16 cellular contexts compared by ENCODE assay signal in the genomic region with DNA sequence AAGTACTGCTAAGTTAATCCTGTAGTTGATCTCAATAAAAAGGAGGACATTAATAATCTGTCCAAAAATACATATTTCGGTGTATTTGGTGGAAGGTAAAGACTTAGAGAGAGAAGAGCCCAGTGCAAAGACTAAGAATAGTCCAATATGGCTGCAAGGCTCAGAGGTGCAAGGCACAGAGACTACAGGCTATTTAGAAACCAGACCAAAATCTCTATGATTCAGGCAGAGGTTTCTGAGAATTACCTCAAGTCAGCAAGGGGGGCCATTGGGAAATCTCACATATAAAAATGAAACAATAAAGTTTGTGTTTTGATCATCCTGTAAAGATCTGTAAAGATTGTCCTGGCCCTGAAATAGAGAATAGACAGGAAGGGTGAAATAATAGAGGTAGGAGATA.
DNase-seq lines count a peak whose midpoint lies in the region; ATAC-seq lines count a peak whose summit lies in the region.
"Had no signal": no experiment of that assay in that cellular context is flagged by ENCODE, and none has a peak within 500 bp of the region (broad histone marks: within the 10 kb centered on the region; RNA-seq: fewer than 3 reads in every experiment).

No MANE protein-coding gene starts in this region.

- H3K27ac ChIP-seq in KOPT-K1 (ENCODE audit: low read depth, low read length, poor library complexity, severe bottlenecking) = peak overlapping the region; percentile 8
- H3K27ac ChIP-seq: KMS-11 had no signal

- DNase-seq in activated naive CD4-positive, alpha-beta T cell (lab: John Stamatoyannopoulos, UW) = no peak
- DNase-seq in NCI-H1694 treated with DMSO at 0.1 percent for 48 hours (lab: John Stamatoyannopoulos, UW) = no peak
- DNase-seq: COR-L47, MG63, NCI-H1092 treated with DMSO at 0.1 percent for 48 hours, NCI-H187 treated with DMSO at 0.1 percent for 48 hours, NCI-H2171, NCI-H774 had no signal

- peaks cover 46% of the 10 kb centered on the region for H3K36me3 Mint-ChIP-seq in activated naive CD4-positive, alpha-beta T cell treated with anti-CD3 and anti-CD28 coated beads, Interleukin-2, amount 50 U/mL, for 24 hours
- H3K36me3 Mint-ChIP-seq in activated naive CD8-positive, alpha-beta T cell = peaks cover 43% of the 10 kb centered on the region
- peaks cover 36% of the 10 kb centered on the region for H3K36me3 Mint-ChIP-seq in stimulated activated naive CD8-positive, alpha-beta T cell treated with anti-CD3 and anti-CD28 coated beads, Interleukin-15, Interleukin-2, amounts not matched to agents 100 ng/mL and 50 ng/mL, for 24 hours (ENCODE audit: low read depth)

- H3K27ac Mint-ChIP-seq in activated naive CD4-positive, alpha-beta T cell treated with anti-CD3 and anti-CD28 coated beads, Interleukin-2, amount 50 U/mL, for 24 hours = peak overlapping the region; percentile 99
- peak overlapping the region; percentile 97 for H3K27ac Mint-ChIP-seq in activated naive CD8-positive, alpha-beta T cell
- peak overlapping the region; percentile 58 for H3K27ac Mint-ChIP-seq in stimulated activated naive CD8-positive, alpha-beta T cell treated with anti-CD3 and anti-CD28 coated beads, Interleukin-15, Interleukin-2, amounts not matched to agents 100 ng/mL and 50 ng/mL, for 24 hours

- H3K9me3 ChIP-seq in KOPT-K1 (ENCODE audit: insufficient read depth, low read length, poor library complexity, severe bottlenecking) = no peaks in the 10 kb centered on the region
- H3K9me3 ChIP-seq: MG63 had no signal

- H3K27me3 Mint-ChIP-seq in activated naive CD4-positive, alpha-beta T cell treated with anti-CD3 and anti-CD28 coated beads, Interleukin-2, amount 50 U/mL, for 24 hours = no peaks in the 10 kb centered on the region
- H3K27me3 Mint-ChIP-seq in activated naive CD8-positive, alpha-beta T cell = no peaks in the 10 kb centered on the region
- no peaks in the 10 kb centered on the region for H3K27me3 Mint-ChIP-seq in stimulated activated naive CD8-positive, alpha-beta T cell treated with anti-CD3 and anti-CD28 coated beads, Interleukin-15, Interleukin-2, amounts not matched to agents 100 ng/mL and 50 ng/mL, for 24 hours

- peak overlapping the region; percentile 60 for H3K4me3 Mint-ChIP-seq in activated naive CD4-positive, alpha-beta T cell treated with anti-CD3 and anti-CD28 coated beads, Interleukin-2, amount 50 U/mL, for 24 hours
- peak overlapping the region; percentile 71 for H3K4me3 Mint-ChIP-seq in activated naive CD8-positive, alpha-beta T cell
- H3K4me3 Mint-ChIP-seq in stimulated activated naive CD8-positive, alpha-beta T cell treated with anti-CD3 and anti-CD28 coated beads, Interleukin-15, Interleukin-2, amounts not matched to agents 100 ng/mL and 50 ng/mL, for 24 hours = peak overlapping the region; percentile 1

- ATAC-seq in GM18873 (IDR thresholded peaks at IDR 0.05; ENCODE audit: low FRiP score, unreplicated experiment) = no peak
- ATAC-seq: GM12878, HepG2 had no signal

- peaks cover 64% of the 10 kb centered on the region for H3K36me3 ChIP-seq in KOPT-K1 (ENCODE audit: insufficient read depth, low read length)
- H3K36me3 ChIP-seq: MG63 had no signal

- peaks cover 23% of the 10 kb centered on the region for H3K9me3 Mint-ChIP-seq in activated naive CD4-positive, alpha-beta T cell treated with anti-CD3 and anti-CD28 coated beads, Interleukin-2, amount 50 U/mL, for 24 hours
- peaks cover 15% of the 10 kb centered on the region for H3K9me3 Mint-ChIP-seq in activated naive CD8-positive, alpha-beta T cell (ENCODE audit: low read depth)
- H3K9me3 Mint-ChIP-seq in stimulated activated naive CD8-positive, alpha-beta T cell treated with anti-CD3 and anti-CD28 coated beads, Interleukin-15, Interleukin-2, amounts not matched to agents 100 ng/mL and 50 ng/mL, for 24 hours = peaks cover 15% of the 10 kb centered on the region

- H3K4me1 Mint-ChIP-seq in activated naive CD4-positive, alpha-beta T cell treated with anti-CD3 and anti-CD28 coated beads, Interleukin-2, amount 50 U/mL, for 24 hours = peaks cover 95% of the 10 kb centered on the region
- H3K4me1 Mint-ChIP-seq in activated naive CD8-positive, alpha-beta T cell (ENCODE audit: low read depth) = peaks cover 92% of the 10 kb centered on the region
- H3K4me1 Mint-ChIP-seq in stimulated activated naive CD8-positive, alpha-beta T cell treated with anti-CD3 and anti-CD28 coated beads, Interleukin-15, Interleukin-2, amounts not matched to agents 100 ng/mL and 50 ng/mL, for 24 hours (ENCODE audit: low read depth) = peaks cover 82% of the 10 kb centered on the region

Comparison
In these comparisons a context has a peak if more than half of its experiments do, and no peak if none do; other contexts are left out.
1. H3K4me3 Mint-ChIP-seq: peak in every context shown above with its lines; median percentile 71 in activated naive CD8-positive, alpha-beta T cell; 60 in activated naive CD4-positive, alpha-beta T cell treated with anti-CD3 and anti-CD28 coated beads, Interleukin-2, amount 50 U/mL, for 24 hours; 1 in stimulated activated naive CD8-positive, alpha-beta T cell treated with anti-CD3 and anti-CD28 coated beads, Interleukin-15, Interleukin-2, amounts not matched to agents 100 ng/mL and 50 ng/mL, for 24 hours.